19 cellular contexts compared by ENCODE assay signal in genomic region chr7:130965515-130965914, GRCh38.
A peak's percentile ranks its signal among the peaks of the same experiment; 100 is the strongest.
DNase-seq lines count a peak whose midpoint lies in the region; ATAC-seq, FAIRE-seq and TF ChIP-seq lines count a peak whose summit lies in the region.
"Had no signal": no experiment of that assay in that cellular context is flagged by ENCODE, and none has a peak within 500 bp of the region (broad histone marks: within the 10 kb centered on the region; RNA-seq: fewer than 3 reads in every experiment).

No MANE protein-coding gene starts in this region.

- H3K9me3 ChIP-seq in uterus: no peaks in the 10 kb centered on the region
- H3K9me3 ChIP-seq: BLaER1, Caco-2, HAP-1 had no signal

- POLR2A ChIA-PET in activated CD8-positive, alpha-beta T cell treated with anti-CD3 and anti-CD28 coated beads for 36 hours (lab: Charles Lee): interaction anchor here (0.6 to 15.6 kb wide), 5 partner anchors 8 to 48 kb away, joined by 3 to 322 read pairs (median 5); no protein-coding TSS in a partner anchor
- POLR2A ChIA-PET in activated CD8-positive, alpha-beta T cell treated with anti-CD3 and anti-CD28 coated beads, Interleukin-2, amount 10 ng/mL, durations not matched to agents 7 days and 5 days (lab: Charles Lee): no interaction called here

- DNase-seq in activated CD8-positive, alpha-beta T cell treated with anti-CD3 and anti-CD28 coated beads for 36 hours: no peak
- no peak for DNase-seq in activated CD8-positive, alpha-beta T cell treated with anti-CD3 and anti-CD28 coated beads, Interleukin-2, amount 10 ng/mL, durations not matched to agents 7 days and 5 days
- no peak for DNase-seq in central memory CD8-positive, alpha-beta T cell (ENCODE audit: low spot score in 2 of 2)
- DNase-seq in uterus (no peak), RPMI8226 (no peak)
- no peak for DNase-seq in activated CD4-positive, alpha-beta T cell treated with anti-CD3 and anti-CD28 coated beads for 4 hours
- DNase-seq: 8988T; AML-193; Caco-2; CD8-positive, alpha-beta memory T cell; DND-41; GF-D8 had no signal

- H3K36me3 Mint-ChIP-seq in activated CD8-positive, alpha-beta T cell treated with anti-CD3 and anti-CD28 coated beads for 36 hours (ENCODE audit: low read depth): peaks cover 35% of the 10 kb centered on the region
- H3K36me3 Mint-ChIP-seq in activated CD8-positive, alpha-beta T cell treated with anti-CD3 and anti-CD28 coated beads, Interleukin-2, amount 10 ng/mL, durations not matched to agents 7 days and 5 days (ENCODE audit: low read depth): peaks cover 17% of the 10 kb centered on the region
- peaks cover 64% of the 10 kb centered on the region for H3K36me3 Mint-ChIP-seq in activated T-helper 17 cell treated with anti-CD3 and anti-CD28 coated beads, Interleukin-2, amount 50 U/mL, for 72 hours (ENCODE audit: low read depth)
- H3K36me3 Mint-ChIP-seq in central memory CD8-positive, alpha-beta T cell (ENCODE audit: insufficient read depth): peaks cover 33% of the 10 kb centered on the region

- no peaks in the 10 kb centered on the region for H3K9me3 Mint-ChIP-seq in activated CD8-positive, alpha-beta T cell treated with anti-CD3 and anti-CD28 coated beads for 36 hours
- H3K9me3 Mint-ChIP-seq in activated CD8-positive, alpha-beta T cell treated with anti-CD3 and anti-CD28 coated beads, Interleukin-2, amount 10 ng/mL, durations not matched to agents 7 days and 5 days (ENCODE audit: insufficient read depth): no peaks in the 10 kb centered on the region
- H3K9me3 Mint-ChIP-seq in activated T-helper 17 cell treated with anti-CD3 and anti-CD28 coated beads, Interleukin-2, amount 50 U/mL, for 72 hours: no peaks in the 10 kb centered on the region
- no peaks in the 10 kb centered on the region for H3K9me3 Mint-ChIP-seq in central memory CD8-positive, alpha-beta T cell
- H3K9me3 Mint-ChIP-seq: CD8-positive, alpha-beta memory T cell had no signal

- H3K4me1 Mint-ChIP-seq in activated CD8-positive, alpha-beta T cell treated with anti-CD3 and anti-CD28 coated beads for 36 hours (ENCODE audit: low read depth): peaks cover 64% of the 10 kb centered on the region
- peaks cover 54% of the 10 kb centered on the region for H3K4me1 Mint-ChIP-seq in activated CD8-positive, alpha-beta T cell treated with anti-CD3 and anti-CD28 coated beads, Interleukin-2, amount 10 ng/mL, durations not matched to agents 7 days and 5 days (ENCODE audit: low read depth)
- H3K4me1 Mint-ChIP-seq in activated T-helper 17 cell treated with anti-CD3 and anti-CD28 coated beads, Interleukin-2, amount 50 U/mL, for 72 hours: peaks cover 47% of the 10 kb centered on the region
- H3K4me1 Mint-ChIP-seq in central memory CD8-positive, alpha-beta T cell: peaks cover 59% of the 10 kb centered on the region

- H3K4me1 ChIP-seq in uterus: peaks cover 0 to 3% of the 10 kb centered on the region in 2 donors
- H3K4me1 ChIP-seq: Caco-2 had no signal

- peak; percentile 25 for FAIRE-seq in G401.6 (lab: Jason Lieb, UNC)
- FAIRE-seq: GM19239, H1 had no signal

- no peak overlapping the region for H3K4me3 ChIP-seq in uterus
- H3K4me3 ChIP-seq: BLaER1, HAP-1 had no signal

- intact Hi-C loops in activated CD8-positive, alpha-beta T cell treated with anti-CD3 and anti-CD28 coated beads for 36 hours (cut with micrococcal nuclease): no loop called here
- intact Hi-C loops in uterus (cut with DNase I; ENCODE audit: low total_unique reads): no loop called here

- TF ChIP-seq POLR2A in uterus (IDR thresholded peaks at IDR 0.05): no peak

- peak overlapping the region; percentile 83 for H3K27ac Mint-ChIP-seq in activated CD8-positive, alpha-beta T cell treated with anti-CD3 and anti-CD28 coated beads for 36 hours
- no peak overlapping the region for H3K27ac Mint-ChIP-seq in activated CD8-positive, alpha-beta T cell treated with anti-CD3 and anti-CD28 coated beads, Interleukin-2, amount 10 ng/mL, durations not matched to agents 7 days and 5 days
- no peak overlapping the region for H3K27ac Mint-ChIP-seq in activated T-helper 17 cell treated with anti-CD3 and anti-CD28 coated beads, Interleukin-2, amount 50 U/mL, for 72 hours
- peak overlapping the region; percentile 27 for H3K27ac Mint-ChIP-seq in central memory CD8-positive, alpha-beta T cell (ENCODE audit: low read depth)

- H3K27ac ChIP-seq in uterus: no peak overlapping the region
- H3K27ac ChIP-seq: BLaER1, HL-60 had no signal

- no peak for ATAC-seq in activated CD8-positive, alpha-beta T cell treated with anti-CD3 and anti-CD28 coated beads for 36 hours
- no peak for ATAC-seq in activated CD8-positive, alpha-beta T cell treated with anti-CD3 and anti-CD28 coated beads, Interleukin-2, amount 10 ng/mL, durations not matched to agents 7 days and 5 days
- no peak for ATAC-seq in activated T-helper 17 cell treated with anti-CD3 and anti-CD28 coated beads, Interleukin-2, amount 50 U/mL, for 72 hours (replicated peaks)
- no peak for ATAC-seq in central memory CD8-positive, alpha-beta T cell (replicated peaks; ENCODE audit: extremely low read depth, poor library complexity, severe bottlenecking)

- no peak overlapping the region for H3K4me3 Mint-ChIP-seq in activated CD8-positive, alpha-beta T cell treated with anti-CD3 and anti-CD28 coated beads for 36 hours
- no peak overlapping the region for H3K4me3 Mint-ChIP-seq in activated CD8-positive, alpha-beta T cell treated with anti-CD3 and anti-CD28 coated beads, Interleukin-2, amount 10 ng/mL, durations not matched to agents 7 days and 5 days
- peak overlapping the region; percentile 83 for H3K4me3 Mint-ChIP-seq in activated T-helper 17 cell treated with anti-CD3 and anti-CD28 coated beads, Interleukin-2, amount 50 U/mL, for 72 hours
- H3K4me3 Mint-ChIP-seq in central memory CD8-positive, alpha-beta T cell: no peak overlapping the region

- H3K27me3 Mint-ChIP-seq in activated CD8-positive, alpha-beta T cell treated with anti-CD3 and anti-CD28 coated beads for 36 hours: no peaks in the 10 kb centered on the region
- H3K27me3 Mint-ChIP-seq in activated CD8-positive, alpha-beta T cell treated with anti-CD3 and anti-CD28 coated beads, Interleukin-2, amount 10 ng/mL, durations not matched to agents 7 days and 5 days (ENCODE audit: low read depth): no peaks in the 10 kb centered on the region
- H3K27me3 Mint-ChIP-seq in activated T-helper 17 cell treated with anti-CD3 and anti-CD28 coated beads, Interleukin-2, amount 50 U/mL, for 72 hours: no peaks in the 10 kb centered on the region
- no peaks in the 10 kb centered on the region for H3K27me3 Mint-ChIP-seq in central memory CD8-positive, alpha-beta T cell
- H3K27me3 Mint-ChIP-seq: CD8-positive, alpha-beta memory T cell had no signal

- no peak for TF ChIP-seq CTCF in activated CD8-positive, alpha-beta T cell treated with anti-CD3 and anti-CD28 coated beads for 36 hours (IDR thresholded peaks at IDR 0.05)
- TF ChIP-seq CTCF in uterus (IDR thresholded peaks at IDR 0.05): no peak

- no peaks in the 10 kb centered on the region for H3K27me3 ChIP-seq in uterus
- H3K27me3 ChIP-seq: BLaER1 had no signal

- CTCF ChIA-PET in activated CD8-positive, alpha-beta T cell treated with anti-CD3 and anti-CD28 coated beads for 36 hours (lab: Charles Lee): interaction anchor here (2.0 to 2.3 kb wide), 2 partner anchors 17 to 75 kb away, joined by 10 read pairs; no protein-coding TSS in a partner anchor
- CTCF ChIA-PET in activated CD8-positive, alpha-beta T cell treated with anti-CD3 and anti-CD28 coated beads, Interleukin-2, amount 10 ng/mL, durations not matched to agents 7 days and 5 days (lab: Charles Lee): interaction anchor here (1.8 kb wide), 2 partner anchors 17 to 69 kb away, joined by 11 to 12 read pairs; no protein-coding TSS in a partner anchor

- no peaks in the 10 kb centered on the region for H3K36me3 ChIP-seq in uterus
- H3K36me3 ChIP-seq: BLaER1, HAP-1 had no signal

Comparison
In these comparisons a context has a peak if more than half of its experiments do, and no peak if none do; other contexts are left out.
1. H3K27ac Mint-ChIP-seq: peak in activated CD8-positive, alpha-beta T cell treated with anti-CD3 and anti-CD28 coated beads for 36 hours (single experiment) and central memory CD8-positive, alpha-beta T cell (single experiment); none in activated CD8-positive, alpha-beta T cell treated with anti-CD3 and anti-CD28 coated beads, Interleukin-2, amount 10 ng/mL, durations not matched to agents 7 days and 5 days (single experiment) and activated T-helper 17 cell treated with anti-CD3 and anti-CD28 coated beads, Interleukin-2, amount 50 U/mL, for 72 hours (single experiment).